ENCODE assay signal across 27 cellular contexts in genomic region chr4:7976025-7976424, GRCh38.
"Had no signal": no experiment of that assay in that cellular context is flagged by ENCODE, and none has a peak within 500 bp of the region (broad histone marks: within the 10 kb centered on the region; RNA-seq: fewer than 3 reads in every experiment).

No MANE protein-coding gene starts in this region.

- H3K4me1 ChIP-seq: body of pancreas had no signal

- DNase-seq: activated CD4-positive, alpha-beta memory T cell treated with anti-CD3 and anti-CD28 coated beads for 36 hours; activated CD4-positive, alpha-beta T cell treated with anti-CD3 and anti-CD28 coated beads, Interleukin-2, amount 10 ng/mL, durations not matched to agents 7 days and 5 days; activated CD4-positive, CD25-positive, alpha-beta regulatory T cell; activated CD8-positive, alpha-beta memory T cell treated with anti-CD3 and anti-CD28 coated beads for 24 hours; activated effector memory CD4-positive, alpha-beta T cell treated with anti-CD3 and anti-CD28 coated beads, Interleukin-2, amount 50 U/mL, for 16 hours; activated naive CD4-positive, alpha-beta T cell treated with Interleukin-2 at 50 U/mL for 16 hours; activated naive CD8-positive, alpha-beta T cell treated with anti-CD3 and anti-CD28 coated beads, Interleukin-2, amount 50 U/mL, for 24 hours; activated T-cell treated with anti-CD3 and anti-CD28 coated beads, Interleukin-2, amount 50 U/mL, for 4 hours; amniotic stem cell; body of pancreas; NCI-H1092; NCI-H1417 treated with DMSO at 0.1 percent for 48 hours; NCI-H187; NCI-H2081; NCI-H2227 treated with DMSO at 0.1 percent for 48 hours; NCI-H526; NCI-H774; OCI-M1; Peyer's patch; SHP77 treated with DMSO at 0.1 percent for 48 hours; T-helper 2 cell; T1000 had no signal

- ATAC-seq: activated naive CD4-positive, alpha-beta T cell treated with anti-CD3 and anti-CD28 coated beads, Interleukin-2, amount 50 U/mL, for 72 hours; activated naive CD8-positive, alpha-beta T cell treated with anti-CD3 and anti-CD28 coated beads, Interleukin-2, amount 50 U/mL, for 24 hours; activated T-cell treated with anti-CD3 and anti-CD28 coated beads, Interleukin-2, amount 50 U/mL, for 4 hours; body of pancreas had no signal

- H3K9me3 ChIP-seq: ascending aorta, body of pancreas, Peyer's patch had no signal

- H3K4me3 ChIP-seq: ascending aorta, body of pancreas, Peyer's patch had no signal

- H3K27me3 ChIP-seq: ascending aorta, body of pancreas, Peyer's patch had no signal

- H3K9me3 Mint-ChIP-seq: activated CD4-positive, alpha-beta memory T cell treated with anti-CD3 and anti-CD28 coated beads for 36 hours; activated CD4-positive, alpha-beta T cell treated with anti-CD3 and anti-CD28 coated beads, Interleukin-2, amount 10 ng/mL, durations not matched to agents 7 days and 5 days; activated naive CD4-positive, alpha-beta T cell treated with anti-CD3 and anti-CD28 coated beads, Interleukin-2, amount 50 U/mL, for 72 hours; activated naive CD8-positive, alpha-beta T cell treated with anti-CD3 and anti-CD28 coated beads, Interleukin-2, amount 50 U/mL, for 24 hours; activated T-cell treated with anti-CD3 and anti-CD28 coated beads, Interleukin-2, amount 50 U/mL, for 4 hours; central memory CD8-positive, alpha-beta T cell had no signal

- H3K27me3 Mint-ChIP-seq: activated CD4-positive, alpha-beta memory T cell treated with anti-CD3 and anti-CD28 coated beads for 36 hours; activated CD4-positive, alpha-beta T cell treated with anti-CD3 and anti-CD28 coated beads, Interleukin-2, amount 10 ng/mL, durations not matched to agents 7 days and 5 days; activated naive CD8-positive, alpha-beta T cell treated with anti-CD3 and anti-CD28 coated beads, Interleukin-2, amount 50 U/mL, for 24 hours; central memory CD8-positive, alpha-beta T cell had no signal

- H3K27ac ChIP-seq: ascending aorta, body of pancreas, KMS-11, Peyer's patch had no signal

- H3K4me3 Mint-ChIP-seq: activated CD4-positive, alpha-beta memory T cell treated with anti-CD3 and anti-CD28 coated beads for 36 hours; activated CD4-positive, alpha-beta T cell treated with anti-CD3 and anti-CD28 coated beads, Interleukin-2, amount 10 ng/mL, durations not matched to agents 7 days and 5 days; activated naive CD8-positive, alpha-beta T cell treated with anti-CD3 and anti-CD28 coated beads, Interleukin-2, amount 50 U/mL, for 24 hours; activated T-cell treated with anti-CD3 and anti-CD28 coated beads, Interleukin-2, amount 50 U/mL, for 4 hours; central memory CD8-positive, alpha-beta T cell had no signal

- H3K27ac Mint-ChIP-seq: activated CD4-positive, alpha-beta T cell treated with anti-CD3 and anti-CD28 coated beads, Interleukin-2, amount 10 ng/mL, durations not matched to agents 7 days and 5 days; activated naive CD8-positive, alpha-beta T cell treated with anti-CD3 and anti-CD28 coated beads, Interleukin-2, amount 50 U/mL, for 24 hours had no signal

- H3K36me3 ChIP-seq: ascending aorta, Peyer's patch had no signal

- FAIRE-seq: TTC549 had no signal
